8 cellular contexts compared by ENCODE assay signal in the genomic region with DNA sequence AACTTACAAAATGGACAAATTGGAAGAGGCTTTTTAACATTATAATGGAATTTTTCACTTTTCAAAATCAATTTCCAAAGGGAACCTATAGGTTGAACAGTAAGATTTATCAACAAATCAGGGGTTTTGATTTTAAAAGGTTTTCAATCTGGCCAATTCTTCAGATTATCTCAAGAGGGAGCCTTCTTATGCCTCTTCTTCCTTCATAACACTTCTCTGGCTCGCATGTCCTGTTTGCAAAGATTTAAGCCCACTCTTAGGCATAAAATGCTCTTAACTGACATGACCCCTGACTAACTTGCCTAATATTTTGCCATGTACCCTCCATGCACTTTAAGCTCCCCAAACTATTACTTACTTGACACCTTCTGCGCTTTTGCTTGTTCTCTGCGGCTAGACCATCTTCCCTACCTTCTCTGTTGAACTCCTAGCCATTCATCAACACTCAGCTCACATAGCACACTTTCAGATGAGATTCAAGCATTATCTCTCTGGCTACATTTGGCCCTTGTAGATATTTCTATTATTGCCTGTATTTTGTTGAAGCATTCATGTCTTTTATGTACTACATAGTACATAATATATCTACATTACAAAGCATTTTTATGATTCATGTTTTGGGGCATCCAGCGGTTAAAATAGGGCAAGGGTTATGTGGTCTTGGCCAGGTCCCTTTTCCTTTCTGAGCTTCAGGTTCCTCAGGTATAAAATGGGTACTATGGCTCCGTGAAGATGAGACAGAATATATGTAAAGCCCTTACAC. TPM values are rescaled to one million over a fixed set of nuclear protein-coding genes. Genes with fewer than 3 reads are reported as not detected.
A peak's percentile ranks its signal among the peaks of the same experiment; 100 is the strongest.
DNase-seq lines count a peak whose midpoint lies in the region; ATAC-seq and TF ChIP-seq lines count a peak whose summit lies in the region.

No MANE protein-coding gene starts in this region.

- H3K9me3 ChIP-seq in testis: no peaks in the 10 kb centered on the region

- H3K4me3 ChIP-seq in Jurkat, Clone E6-1 (ENCODE audit: low read length): peak overlapping the region; percentile 90
- H3K4me3 ChIP-seq in testis: peak overlapping the region; percentile 71 to 97

- TF ChIP-seq CTCF in C4-2B (conservative IDR thresholded peaks at IDR 0.05) (no peak), testis (IDR thresholded peaks at IDR 0.05) (peak in 1 of 3 experiments; percentile 11)

- no peak for TF ChIP-seq POLR2A in testis (IDR thresholded peaks at IDR 0.05)
- no peak for TF ChIP-seq POLR2A in GM18505 (IDR thresholded peaks at IDR 0.05; ENCODE audit: borderline replicate concordance, extremely low read depth, insufficient read depth, insufficient read length)

- H3K36me3 ChIP-seq in testis (ENCODE audit: low read depth, missing control alignments): no peaks in the 10 kb centered on the region

- no peaks in the 10 kb centered on the region for H3K27me3 ChIP-seq in testis

- ATAC-seq in HG02798 (IDR thresholded peaks at IDR 0.05; ENCODE audit: poor library complexity, unreplicated experiment) (no peak), GM18505 (IDR thresholded peaks at IDR 0.05; ENCODE audit: unreplicated experiment) (no peak)

- peaks cover 26% of the 10 kb centered on the region for H3K4me1 ChIP-seq in testis

- WGBS in testis, 2 donors: 21 to 29% methylated on average over 5 of the region's 5 CpGs

- intact Hi-C loops in testis (cut with DNase I; ENCODE audit: low total_unique reads): no loop called here

- peak; percentile 35 for DNase-seq in Jurkat, Clone E6-1 (ENCODE audit: low read depth, low spot score)
- DNase-seq in kidney tubule cell (ENCODE audit: low spot score): peak; percentile 20
- DNase-seq in testis: no peak
- DNase-seq in stimulated activated CD4-positive, alpha-beta T cell treated with anti-CD3 and anti-CD28 coated beads, Interleukin-4, amount 100 ng/mL, for 4 hours: no peak

- peak overlapping the region; percentile 95 for H3K27ac ChIP-seq in C4-2B
- H3K27ac ChIP-seq in angular gyrus (ENCODE audit: low read depth, low read length): peak overlapping the region; percentile 99
- peak overlapping the region; percentile 97 to 100 for H3K27ac ChIP-seq in testis

RNA-seq across cellular contexts. Expression of a gene that starts 1.0 kb away (rescaled TPM):
- polyA plus RNA-seq in Jurkat, Clone E6-1 (2012; ENCODE audit: insufficient read depth, insufficient read length): 141 TPM
- total RNA-seq in testis: 100 to 1,000 TPM in 1 of 2 donors, 10 to 100 TPM in 1; 97.8 to 113 TPM
- 221 TPM for polyA plus RNA-seq in testis (ENCODE audit: insufficient read depth, low read depth, low replicate concordance)

Comparison
In these comparisons a context has a peak if more than half of its experiments do, and no peak if none do; other contexts are left out.
1. DNase-seq: peak in Jurkat, Clone E6-1 (single experiment) and kidney tubule cell (single experiment); none in testis (single experiment) and stimulated activated CD4-positive, alpha-beta T cell treated with anti-CD3 and anti-CD28 coated beads, Interleukin-4, amount 100 ng/mL, for 4 hours (0 of 2).
2. Peak in every context shown above with its lines, with median percentiles within 50 percentile points of each other: H3K27ac ChIP-seq.